ENCODE assay signal across 9 cellular contexts in the genomic region with DNA sequence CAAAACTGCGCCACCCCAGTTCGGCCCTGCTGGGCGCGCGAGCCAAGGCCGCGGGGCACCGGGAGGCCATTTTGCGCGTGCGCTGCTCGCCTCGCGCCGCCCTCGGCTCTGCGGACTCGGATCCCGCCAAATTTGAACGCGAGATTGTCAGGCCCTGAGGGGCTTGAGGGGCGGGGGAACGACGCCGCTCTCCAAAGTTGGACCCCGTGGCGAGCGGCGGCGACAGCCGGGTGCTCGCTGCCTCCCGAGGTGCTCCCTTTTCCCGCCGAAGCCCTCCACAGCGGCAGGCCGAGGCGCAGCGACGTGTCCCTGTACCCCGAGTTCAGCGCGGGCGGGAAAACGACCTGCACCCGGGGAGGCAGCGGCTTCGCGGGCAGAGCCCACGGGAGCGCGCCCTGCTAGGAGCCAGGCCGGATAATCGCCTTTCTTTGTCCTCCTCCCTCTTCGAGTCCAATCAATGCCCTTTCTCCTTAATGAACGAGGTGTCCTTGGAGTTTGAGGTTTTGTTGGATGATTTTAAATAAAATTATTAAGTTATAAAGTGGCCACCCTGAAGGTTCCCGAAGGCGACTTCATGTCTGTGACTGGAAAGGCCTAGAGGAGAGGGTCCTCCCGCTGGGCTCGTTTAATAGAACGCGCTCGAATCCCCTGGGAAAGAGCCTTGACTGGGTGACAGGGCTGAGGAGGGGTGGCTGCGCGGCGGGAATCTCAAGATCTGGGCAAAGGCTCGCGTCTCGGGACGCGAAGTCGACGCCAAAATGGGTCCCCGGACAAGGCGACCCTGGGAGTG. TPM values are rescaled to one million over a fixed set of nuclear protein-coding genes. Genes with fewer than 3 reads are reported as not detected.
DNase-seq lines count a peak whose midpoint lies in the region; ATAC-seq, FAIRE-seq and TF ChIP-seq lines count a peak whose summit lies in the region.
"Had no signal": no experiment of that assay in that cellular context is flagged by ENCODE, and none has a peak within 500 bp of the region (broad histone marks: within the 10 kb centered on the region; RNA-seq: fewer than 3 reads in every experiment).

No MANE protein-coding gene starts in this region.

- peak overlapping the region; percentile 83 for H3K4me2 ChIP-seq in astrocyte (ENCODE audit: low read length)

- peak overlapping the region; percentile 81 for H2AFZ ChIP-seq in astrocyte (ENCODE audit: low read depth, low read length)

- FAIRE-seq in astrocyte (lab: Jason Lieb, UNC) = no peak

- no peak for TF ChIP-seq POLR2A in gastrocnemius medialis (IDR thresholded peaks at IDR 0.05)

- intact Hi-C loops in gastrocnemius medialis (cut with DNase I; ENCODE audit: low total_unique reads) = no loop called here

- peaks cover 3% of the 10 kb centered on the region for H3K4me1 Mint-ChIP-seq in astrocyte (ENCODE audit: low read depth, unreplicated experiment)

- H3K4me3 Mint-ChIP-seq in astrocyte (ENCODE audit: unreplicated experiment) = no peak overlapping the region

- peak overlapping the region; percentile 51 for H3K9ac ChIP-seq in astrocyte (ENCODE audit: low read length)
- H3K9ac ChIP-seq in iPS-18a (ENCODE audit: low read length) = no peak overlapping the region

- H3K36me3 Mint-ChIP-seq in astrocyte (ENCODE audit: low read depth, unreplicated experiment) = peaks cover 9% of the 10 kb centered on the region

- no peak overlapping the region for H3K27ac ChIP-seq in astrocyte (ENCODE audit: low read depth, low read length)
- H3K27ac ChIP-seq in iPS-18a (ENCODE audit: low read length) = no peak overlapping the region
- no peak overlapping the region for H3K27ac ChIP-seq in gastrocnemius medialis

- peaks cover 65% of the 10 kb centered on the region for H3K27me3 Mint-ChIP-seq in astrocyte (ENCODE audit: low read depth, unreplicated experiment)

- H3K9me3 ChIP-seq in astrocyte (ENCODE audit: insufficient read depth, low read depth, low read length) (peaks cover 4% of the 10 kb centered on the region), iPS-18a (ENCODE audit: control insufficient read depth, low read depth, low read length) (no peaks in the 10 kb centered on the region), gastrocnemius medialis (no peaks in the 10 kb centered on the region)

- H3K27ac Mint-ChIP-seq in astrocyte (ENCODE audit: unreplicated experiment) = no peak overlapping the region

- H3K9me3 Mint-ChIP-seq in astrocyte (ENCODE audit: unreplicated experiment) = peaks cover 14% of the 10 kb centered on the region

- no peaks in the 10 kb centered on the region for H4K20me1 ChIP-seq in astrocyte (ENCODE audit: insufficient read depth, low read length)

- in situ Hi-C loops in gastrocnemius medialis (cut with MboI; ENCODE audit: low sequenced_read_pairs in 4 of 4) = no loop called here

- H3K36me3 ChIP-seq in astrocyte (ENCODE audit: insufficient read depth, low read length) (peaks cover 7% of the 10 kb centered on the region), iPS-18a (ENCODE audit: control insufficient read depth, low read depth, low read length) (peaks cover 3% of the 10 kb centered on the region), gastrocnemius medialis (peaks cover 0 to 8% of the 10 kb centered on the region in 2 donors)

- H3K4me3 ChIP-seq in GM12865 (ENCODE audit: low read depth, low read length) (peak overlapping the region; percentile 77), astrocyte (ENCODE audit: insufficient read depth, low read depth, low read length) (peak overlapping the region; percentile 49), iPS-18a (ENCODE audit: low read length) (peak overlapping the region; percentile 39), gastrocnemius medialis (peak overlapping the region; percentile 55 to 66 (median 56))

- no peak for TF ChIP-seq CTCF in GM12865 (IDR thresholded peaks at IDR 0.05; ENCODE audit: insufficient read depth, low read depth, low read length, missing control alignments)
- no peak for TF ChIP-seq CTCF in astrocyte (IDR thresholded peaks at IDR 0.05; ENCODE audit: insufficient read depth, low read depth, low read length)
- no peak for TF ChIP-seq CTCF in gastrocnemius medialis (IDR thresholded peaks at IDR 0.05 in 4 of 5, conservative IDR thresholded peaks at IDR 0.05 in 1 of 5)

- ATAC-seq in gastrocnemius medialis = peak in 1 of 2 donors; percentile 11

- no peak for DNase-seq in GM12865 (ENCODE audit: low read depth)
- no peak for DNase-seq in astrocyte (ENCODE audit: low read depth)
- no peak for DNase-seq in gastrocnemius medialis
- DNase-seq in NCI-H2081 treated with DMSO at 0.1 percent for 48 hours (lab: John Stamatoyannopoulos, UW) = no peak
- no peak for DNase-seq in effector CD8-positive, alpha-beta T cell (lab: John Stamatoyannopoulos, UW)
- DNase-seq in A172 (ENCODE audit: low spot score) = no peak
- no peak for DNase-seq in cerebellum (ENCODE audit: low spot score)

- H3K79me2 ChIP-seq in astrocyte (ENCODE audit: insufficient read depth, low read length) = no peaks in the 10 kb centered on the region

- H3K27me3 ChIP-seq in astrocyte (ENCODE audit: insufficient read depth, low read length) (peaks cover 61% of the 10 kb centered on the region), iPS-18a (ENCODE audit: control insufficient read depth, insufficient read depth, low read length) (peaks cover 100% of the 10 kb centered on the region), gastrocnemius medialis (peaks cover 62 to 69% (median 64%) of the 10 kb centered on the region in 3 donors)

- H3K4me1 ChIP-seq in astrocyte (ENCODE audit: insufficient read depth, low read length) (peaks cover 20% of the 10 kb centered on the region), iPS-18a (ENCODE audit: control insufficient read depth, low read depth, low read length) (peaks cover 6% of the 10 kb centered on the region), gastrocnemius medialis (peaks cover 18 to 24% of the 10 kb centered on the region in 2 donors)

RNA-seq across cellular contexts. Expression of gene SPAG6, which starts 10.7 kb away (rescaled TPM):
- total RNA-seq in astrocyte (not detected in 2 replicates), gastrocnemius medialis (under 1 TPM in 1 of 4 donors, not detected in 3; 0.12 TPM), cerebellum (1.5 TPM)
- total RNA-seq in A172 (2014; rRNA removed; shearing (Covaris generic)) = not detected in 2 replicates
- total RNA-seq: lung microvascular endothelial cell had no signal

RNA-seq across cellular contexts. Expression of gene BMI1, which starts 13.7 kb away (rescaled TPM):
- 29.7 and 30.8 TPM in 2 replicates for total RNA-seq in astrocyte
- 10 to 100 TPM; 22.4 to 68.4 (median 57.6) TPM for total RNA-seq in gastrocnemius medialis
- total RNA-seq in A172 (2014; rRNA removed; shearing (Covaris generic)) = 116 and 120 TPM in 2 replicates
- 88.3 TPM for total RNA-seq in cerebellum

RNA-seq across cellular contexts. Expression of gene COMMD3, which starts 18.4 kb away (rescaled TPM):
- total RNA-seq in astrocyte (28.0 and 28.8 TPM in 2 replicates), gastrocnemius medialis (10 to 100 TPM; 26.8 to 50.9 (median 37.9) TPM), cerebellum (35.8 TPM)
- 90.5 and 122 TPM in 2 replicates for total RNA-seq in A172 (2014; rRNA removed; shearing (Covaris generic))
